In the genomic region with DNA sequence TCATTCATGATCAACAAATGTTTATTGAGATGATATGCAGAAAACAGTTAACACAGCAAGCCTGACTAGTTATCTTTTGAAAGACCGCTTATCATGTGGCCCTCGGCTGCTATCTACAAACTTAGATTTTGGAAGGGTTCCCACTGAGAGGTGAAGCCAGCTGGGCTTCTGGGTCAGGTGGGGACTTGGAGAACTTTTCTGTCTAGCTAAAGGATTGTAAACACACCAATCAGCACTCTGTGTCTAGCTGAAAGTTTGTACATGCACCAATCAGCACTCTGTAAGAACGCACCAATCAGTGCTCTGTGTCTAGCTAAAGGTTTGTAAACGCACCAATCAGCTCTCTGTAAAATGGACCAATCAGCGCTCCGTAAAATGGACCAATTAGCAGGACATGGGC, we compare ENCODE assay signal across 6 cellular contexts. TPM values are rescaled to one million over a fixed set of nuclear protein-coding genes. Genes with fewer than 3 reads are reported as not detected.
DNase-seq lines count a peak whose midpoint lies in the region; ATAC-seq, FAIRE-seq and TF ChIP-seq lines count a peak whose summit lies in the region.
"Not testable (repeated sequence)": the region's sequence is repeated elsewhere in the genome, so short reads cannot be mapped to it uniquely, and the experiment has no call there.

No MANE protein-coding gene starts in this region.

- not testable (repeated sequence) for H3K56ac ChIP-seq in mesendoderm (ENCODE audit: low read length)

- H3K79me2 ChIP-seq in mesendoderm (ENCODE audit: control insufficient read depth, insufficient read depth, low read length) = not testable (repeated sequence)

- not testable (repeated sequence) for H3K4me3 ChIP-seq in adipocyte (ENCODE audit: low read length); body of pancreas; liver (ENCODE audit: low read depth in 1 of 3, low read length in 3 of 3); mesendoderm (ENCODE audit: low read length); pancreas

- not testable (repeated sequence) for TF ChIP-seq POLR2A in body of pancreas (IDR thresholded peaks at IDR 0.05)

- H3K27me3 ChIP-seq in adipocyte (replicated peaks; ENCODE audit: control insufficient read depth, insufficient read depth, low read length); body of pancreas; liver (ENCODE audit: control insufficient read depth in 4 of 4, insufficient read depth in 4 of 4, low read length in 3 of 4); mesendoderm (ENCODE audit: insufficient read depth, low read length, poor library complexity); pancreas: not testable (repeated sequence)

- H3K4me1 ChIP-seq in adipocyte (ENCODE audit: control insufficient read depth, insufficient read depth, low read length) (peaks cover 65% of the 10 kb centered on the region), body of pancreas (peaks cover 96% of the 10 kb centered on the region), liver (ENCODE audit: control insufficient read depth in 4 of 4, insufficient read depth in 4 of 4, low read length in 3 of 4) (peaks cover 12 to 51% (median 31%) of the 10 kb centered on the region in 4 donors), mesendoderm (ENCODE audit: control insufficient read depth, low read depth, low read length) (peaks cover 16% of the 10 kb centered on the region), pancreas (peaks cover 29 to 61% (median 48%) of the 10 kb centered on the region in 3 donors)

- H3K4me2 ChIP-seq in mesendoderm (ENCODE audit: low read length) = not testable (repeated sequence)

- H2BK120ac ChIP-seq in mesendoderm (ENCODE audit: low read depth, low read length) = not testable (repeated sequence)

- H3K27ac ChIP-seq in VCaP (peak overlapping the region; percentile 93; the same call in 1 of the 2 replicates), body of pancreas (peak overlapping the region in 3 of 4 donors; percentile 20 to 65 (median 57)), liver (ENCODE audit: low read depth in 1 of 2, low read length in 2 of 2) (peak overlapping the region in 1 of 2 donors; percentile 11), pancreas (peak overlapping the region in 1 of 4 donors; percentile 28)
- H3K27ac ChIP-seq in mesendoderm (ENCODE audit: low read depth, low read length) = not testable (repeated sequence)

- H3K9me3 ChIP-seq in adipocyte (ENCODE audit: control insufficient read depth, low read length); body of pancreas; liver (ENCODE audit: control insufficient read depth in 4 of 4, low read length in 3 of 4); pancreas: not testable (repeated sequence)

- not testable (repeated sequence) for FAIRE-seq in pancreas (lab: Jason Lieb, UNC)

- intact Hi-C loops in body of pancreas (cut with DNase I); pancreas (cut with DNase I): not testable (repeated sequence)

- ATAC-seq in body of pancreas (peak; percentile 68), pancreas (peak; percentile 13 to 64 (median 46))

- not testable (repeated sequence) for H3K23ac ChIP-seq in mesendoderm (ENCODE audit: low read length)

- DNase-seq in adipocyte (ENCODE audit: low read depth) = not testable (repeated sequence)
- peak; percentile 36 to 77 (median 56) for DNase-seq in body of pancreas
- DNase-seq in mesendoderm = peak; percentile 70
- DNase-seq in pancreas = peak in 2 of 6 donors; percentile 30 to 58

- H3K18ac ChIP-seq in mesendoderm (ENCODE audit: low read length) = not testable (repeated sequence)

- 25 to 40% methylated on average over 5 to 6 of the region's 6 CpGs for WGBS in body of pancreas, 2 donors
- 68% methylated on average over 6 of the region's 6 CpGs for WGBS in liver
- WGBS in mesendoderm (ENCODE audit: extremely low coverage, insufficient coverage, low lambda C conversion rate) = no CpG with 5 or more reads among the region's 6 CpGs
- 35 to 39% methylated on average over 6 of the region's 6 CpGs for WGBS in pancreas, 2 donors

- not testable (repeated sequence) for H3K4ac ChIP-seq in mesendoderm (ENCODE audit: low read depth, low read length)

- peak overlapping the region; percentile 71 for H3K9ac ChIP-seq in adipocyte (ENCODE audit: low read length)
- not testable (repeated sequence) for H3K9ac ChIP-seq in liver (ENCODE audit: low read depth in 1 of 2, low read length in 2 of 2); mesendoderm (ENCODE audit: low read length)

- TF ChIP-seq CTCF in VCaP (conservative IDR thresholded peaks at IDR 0.05); body of pancreas (IDR thresholded peaks at IDR 0.05); liver (IDR thresholded peaks at IDR 0.05; ENCODE audit: low read depth, low read length, missing input control); pancreas (IDR thresholded peaks at IDR 0.05): not testable (repeated sequence)

- H2AK5ac ChIP-seq in mesendoderm (ENCODE audit: low read length) = not testable (repeated sequence)

- H3K79me1 ChIP-seq in mesendoderm (ENCODE audit: low read length) = not testable (repeated sequence)

- H3K36me3 ChIP-seq in adipocyte (ENCODE audit: control insufficient read depth, insufficient read depth, low read length, severe bottlenecking); body of pancreas (replicated peaks in 1 of 2; ENCODE audit: insufficient read depth in 1 of 2, low read depth in 2 of 2); mesendoderm (ENCODE audit: control insufficient read depth, insufficient read depth, low read length): not testable (repeated sequence)
- H3K36me3 ChIP-seq in liver (ENCODE audit: control insufficient read depth in 4 of 4, insufficient read depth in 3 of 4, low read depth in 1 of 4, low read length in 3 of 4) (peaks cover 2 to 14% (median 4%) of the 10 kb centered on the region in 4 donors), pancreas (peaks cover 0 to 18% (median 16%) of the 10 kb centered on the region in 3 donors)

- not testable (repeated sequence) for H4K5ac ChIP-seq in mesendoderm (ENCODE audit: low read length)

- TF ChIP-seq RAD21 in liver (IDR thresholded peaks at IDR 0.05) = not testable (repeated sequence)

- not testable (repeated sequence) for H4K8ac ChIP-seq in mesendoderm (ENCODE audit: low read depth, low read length)

- not testable (repeated sequence) for H2BK15ac ChIP-seq in mesendoderm (replicated peaks; ENCODE audit: low read depth)

- not testable (repeated sequence) for H2BK5ac ChIP-seq in mesendoderm (ENCODE audit: low read length)

TF ChIP-seq in liver, 16 proteins besides CTCF, POLR2A, EP300 and RAD21:
- TF ChIP-seq SP1 (IDR thresholded peaks at IDR 0.05) (peak; percentile 32), HNF4A (conservative IDR thresholded peaks at IDR 0.05) (peak in 1 of 2 donors; percentile 9), RXRA (IDR thresholded peaks at IDR 0.05) (peak; percentile 45 to 67)

RNA-seq across cellular contexts. Expression of a gene that starts 20.8 kb away (rescaled TPM):
- total RNA-seq in body of pancreas (100 to 1,000 TPM; 183 to 268 TPM), liver (100 to 1,000 TPM in 1 of 2 donors, 10 to 100 TPM in 1; 44.9 to 117 TPM), pancreas (100 to 1,000 TPM; 338 to 763 (median 498) TPM)
- polyA plus RNA-seq in liver (10 to 100 TPM; 40.7 to 46.3 TPM), pancreas (10 to 100 TPM; 54.5 to 59.6 TPM)
- 12.1 TPM for polyA plus RNA-seq in mesendoderm (2013, experiment 1 of 2)
- polyA plus RNA-seq in mesendoderm (2013, experiment 2 of 2) = 11.6 TPM
